ENCODE assay signal across 8 cellular contexts in the genomic region with DNA sequence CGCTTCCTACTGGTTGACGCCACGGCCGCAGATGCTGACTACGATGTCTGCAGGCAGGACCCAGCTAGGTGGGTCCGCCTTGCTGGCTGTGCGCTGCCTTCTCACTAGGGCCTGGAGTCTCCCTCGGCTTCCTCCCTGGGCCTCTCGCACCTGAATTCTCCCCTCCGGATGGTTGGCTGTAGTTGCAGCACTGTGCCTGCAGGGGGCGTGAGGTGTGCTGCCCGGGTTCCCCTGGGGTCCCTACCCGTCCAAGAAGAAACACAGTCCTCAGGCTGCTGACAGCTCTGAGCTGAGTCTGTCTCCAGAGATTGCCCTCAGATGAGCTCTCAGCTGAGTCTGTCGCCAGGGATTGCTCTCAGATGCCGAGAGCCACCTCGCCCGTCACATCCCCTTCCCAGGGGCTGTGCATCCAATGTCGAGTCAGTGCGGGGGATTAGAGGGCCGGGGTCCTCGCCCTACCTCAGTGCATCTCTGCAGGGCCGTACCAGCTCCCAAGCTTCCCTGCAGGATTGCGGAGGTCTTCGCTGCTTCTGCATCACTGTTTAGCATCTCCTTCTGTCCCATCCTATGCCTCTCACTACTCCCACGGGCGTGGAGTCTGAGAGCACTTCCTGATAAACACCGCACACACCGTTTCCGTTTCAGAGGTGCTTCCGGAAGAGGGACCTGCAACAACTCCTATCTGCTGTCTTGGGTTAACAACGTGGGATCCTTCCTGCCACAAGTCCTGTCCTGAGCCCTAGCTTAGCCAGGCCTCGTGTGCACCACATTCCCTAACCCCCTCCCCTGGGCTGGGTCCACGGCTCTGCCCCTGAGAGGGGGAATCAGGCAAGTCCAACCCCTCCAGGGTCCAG.
DNase-seq lines count a peak whose midpoint lies in the region; ATAC-seq and TF ChIP-seq lines count a peak whose summit lies in the region.

No MANE protein-coding gene starts in this region.

- H3K4me1 ChIP-seq in foreskin keratinocyte: no peaks in the 10 kb centered on the region

- peak; percentile 26 for ATAC-seq in foreskin keratinocyte
- ATAC-seq in HG02973 (IDR thresholded peaks at IDR 0.05; ENCODE audit: unreplicated experiment): no peak
- ATAC-seq in GM21529 (IDR thresholded peaks at IDR 0.05; ENCODE audit: unreplicated experiment): no peak
- no peak for ATAC-seq in GM21786 (IDR thresholded peaks at IDR 0.05; ENCODE audit: unreplicated experiment)

- DNase-seq in HT-29 (ENCODE audit: low spot score): peak; percentile 19
- peak; percentile 16 for DNase-seq in activated CD8-positive, alpha-beta memory T cell treated with anti-CD3 and anti-CD28 coated beads, Interleukin-2, amount 50 U/mL, for 1 hour (ENCODE audit: extremely low read depth)
- DNase-seq in foreskin keratinocyte: no peak
- peak; percentile 38 to 59 (median 48) for DNase-seq in stimulated activated naive CD4-positive, alpha-beta T cell (lab: John Stamatoyannopoulos, UW)

- H3K27ac ChIP-seq in C4-2B (no peak overlapping the region), foreskin keratinocyte (no peak overlapping the region)

- peaks cover 31% of the 10 kb centered on the region for H3K27me3 ChIP-seq in foreskin keratinocyte

- TF ChIP-seq CTCF in C4-2B (conservative IDR thresholded peaks at IDR 0.05) (peak; percentile 75), foreskin keratinocyte (conservative IDR thresholded peaks at IDR 0.05) (peak; percentile 59)

Comparison
In these comparisons a context has a peak if more than half of its experiments do, and no peak if none do; other contexts are left out.
1. DNase-seq: peak in HT-29 (single experiment), activated CD8-positive, alpha-beta memory T cell treated with anti-CD3 and anti-CD28 coated beads, Interleukin-2, amount 50 U/mL, for 1 hour (single experiment) and stimulated activated naive CD4-positive, alpha-beta T cell (6 of 6); none in foreskin keratinocyte (0 of 2).